In genomic region chr19:17107546-17108452, GRCh38 we compare ENCODE assay signal across 8 cellular contexts. TPM values are rescaled to one million over a fixed set of nuclear protein-coding genes. Genes with fewer than 3 reads are reported as not detected.
DNase-seq lines count a peak whose midpoint lies in the region; ATAC-seq and TF ChIP-seq lines count a peak whose summit lies in the region.

No MANE protein-coding gene starts in this region.

- no peak for TF ChIP-seq POLR2A in sigmoid colon (IDR thresholded peaks at IDR 0.05)

- 58 to 69% methylated on average over 27 of the region's 27 CpGs for WGBS in sigmoid colon, 2 donors

- H3K9ac ChIP-seq in Karpas-422 (ENCODE audit: low read length): peak overlapping the region; percentile 69

- H3K27ac ChIP-seq in Karpas-422 (ENCODE audit: low read length): peak overlapping the region; percentile 96
- H3K27ac ChIP-seq in sigmoid colon: peak overlapping the region; percentile 82 to 94 (median 88)

- H3K27me3 ChIP-seq in Karpas-422 (ENCODE audit: low read length) (no peaks in the 10 kb centered on the region), sigmoid colon (no peaks in the 10 kb centered on the region)

- TF ChIP-seq CTCF in sigmoid colon (IDR thresholded peaks at IDR 0.05): no peak

- H3K36me3 ChIP-seq in Karpas-422 (ENCODE audit: insufficient read depth, low read length) (peaks cover 10% of the 10 kb centered on the region; the same call in 1 of the 2 replicates), sigmoid colon (peaks cover 0 to 25% (median 12%) of the 10 kb centered on the region in 4 donors)

- H3K4me2 ChIP-seq in Karpas-422 (ENCODE audit: low read depth, low read length, poor library complexity, severe bottlenecking): peak overlapping the region; percentile 62

- TF ChIP-seq EP300 in sigmoid colon (IDR thresholded peaks at IDR 0.05): peak in 2 of 4 donors; percentile 44 to 50

- no peaks in the 10 kb centered on the region for H4K20me1 ChIP-seq in Karpas-422 (ENCODE audit: insufficient read depth, low read depth, low read length)

- intact Hi-C loops in sigmoid colon (cut with DNase I): loop anchor here (2.0 to 5.0 kb wide), 2 partner anchors 29 to 40 kb away; no protein-coding TSS in a partner anchor

- H2AFZ ChIP-seq in Karpas-422 (ENCODE audit: low read length): no peak overlapping the region

- ATAC-seq in HG03469 (IDR thresholded peaks at IDR 0.05; ENCODE audit: unreplicated experiment): no peak
- ATAC-seq in GM21526 (IDR thresholded peaks at IDR 0.05; ENCODE audit: low FRiP score, unreplicated experiment): no peak

- H3K9me3 ChIP-seq in Karpas-422 (ENCODE audit: low read length) (no peaks in the 10 kb centered on the region), sigmoid colon (no peaks in the 10 kb centered on the region)

- DNase-seq in CD1c-positive myeloid dendritic cell (ENCODE audit: extremely low spot score) (peak; percentile 97), Karpas-422 (peak; percentile 87), anterior cingulate cortex (lab: John Stamatoyannopoulos, UW) (peak in 36 of 58 donors; percentile 4 to 82 (median 31)), hypothalamus (lab: John Stamatoyannopoulos, UW) (peak in 28 of 51 donors; percentile 13 to 83 (median 30)), sigmoid colon (peak; percentile 97), SHP77 treated with DMSO at 0.1 percent for 48 hours (lab: John Stamatoyannopoulos, UW) (no peak)

- H3K4me1 ChIP-seq in Karpas-422 (ENCODE audit: low read length) (peaks cover 81% of the 10 kb centered on the region), sigmoid colon (peaks cover 0 to 56% (median 24%) of the 10 kb centered on the region in 4 donors)

- peaks cover 71% of the 10 kb centered on the region for H3K79me2 ChIP-seq in Karpas-422 (ENCODE audit: low read length)

- no peaks in the 10 kb centered on the region for H3K9me2 ChIP-seq in Karpas-422 (replicated peaks; ENCODE audit: insufficient read depth, low read length)

- H3K4me3 ChIP-seq in Karpas-422 (ENCODE audit: low read length) (peak overlapping the region; percentile 55), sigmoid colon (peak overlapping the region in 3 of 4 donors; percentile 10 to 26 (median 23))

RNA-seq across cellular contexts. Expression of gene MYO9B, which starts 32.2 kb away (rescaled TPM):
- 80.1 and 114 TPM in 2 replicates for total RNA-seq in Karpas-422 (2014; rRNA removed; shearing (Covaris generic); ENCODE audit: low replicate concordance)
- 10 to 100 TPM; 42.8 to 95.0 (median 58.3) TPM for total RNA-seq in sigmoid colon
- 10 to 100 TPM; 24.6 to 85.9 (median 29.8) TPM for polyA plus RNA-seq in sigmoid colon

RNA-seq across cellular contexts. Expression of gene HAUS8, which starts 32.5 kb away (rescaled TPM):
- 17.6 and 20.4 TPM in 2 replicates for total RNA-seq in Karpas-422 (2014; rRNA removed; shearing (Covaris generic); ENCODE audit: low replicate concordance)
- total RNA-seq in sigmoid colon: 10 to 100 TPM in 2 of 4 donors, 1 to 10 TPM in 2; 6.7 to 14.1 (median 11.1) TPM
- 10 to 100 TPM in 2 of 3 donors, 1 to 10 TPM in 1; 9.6 to 14.8 (median 10.4) TPM for polyA plus RNA-seq in sigmoid colon
